In the genomic region with DNA sequence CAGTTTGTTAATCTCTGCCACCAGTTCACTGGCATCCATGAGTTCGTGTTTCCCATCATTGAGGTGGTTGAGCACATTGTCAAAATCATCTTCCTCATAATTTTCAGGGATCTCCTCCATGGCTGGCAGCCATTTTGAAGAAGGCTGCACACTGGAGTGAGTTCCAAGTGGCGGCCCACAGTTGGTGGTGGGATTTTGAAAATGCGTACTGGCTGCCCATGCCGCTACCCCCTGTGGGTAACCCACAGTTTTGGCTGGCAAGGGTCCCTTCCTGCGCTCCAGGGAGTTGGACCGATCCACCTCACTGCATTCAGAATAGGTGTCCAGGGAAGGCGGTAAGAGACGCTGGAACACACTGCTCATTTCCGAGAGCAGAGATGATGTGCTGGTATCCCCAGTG, we compare ENCODE assay signal across 2 cellular contexts.
TF ChIP-seq lines count a peak whose summit lies in the region.

No MANE protein-coding gene starts in this region.

TF ChIP-seq in SK-N-SH, 30 proteins besides CTCF, POLR2A, EP300 and RAD21 (continued from another document):
- TF ChIP-seq, protein P1, sequence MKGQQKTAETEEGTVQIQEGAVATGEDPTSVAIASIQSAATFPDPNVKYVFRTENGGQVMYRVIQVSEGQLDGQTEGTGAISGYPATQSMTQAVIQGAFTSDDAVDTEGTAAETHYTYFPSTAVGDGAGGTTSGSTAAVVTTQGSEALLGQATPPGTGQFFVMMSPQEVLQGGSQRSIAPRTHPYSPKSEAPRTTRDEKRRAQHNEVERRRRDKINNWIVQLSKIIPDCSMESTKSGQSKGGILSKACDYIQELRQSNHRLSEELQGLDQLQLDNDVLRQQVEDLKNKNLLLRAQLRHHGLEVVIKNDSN (IDR thresholded peaks at IDR 0.05; ENCODE audit: borderline replicate concordance, low read depth), result no peak
- TF ChIP-seq, protein P2, sequence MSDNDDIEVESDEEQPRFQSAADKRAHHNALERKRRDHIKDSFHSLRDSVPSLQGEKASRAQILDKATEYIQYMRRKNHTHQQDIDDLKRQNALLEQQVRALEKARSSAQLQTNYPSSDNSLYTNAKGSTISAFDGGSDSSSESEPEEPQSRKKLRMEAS (IDR thresholded peaks at IDR 0.05; ENCODE audit: low read depth), result no peak
- TF ChIP-seq EZH2phosphoT487 (IDR thresholded peaks at IDR 0.05; ENCODE audit: borderline replicate concordance, low read depth) (no peak), ELF1 (IDR thresholded peaks at IDR 0.05) (no peak)

TF ChIP-seq in SK-N-SH treated with all-trans-retinoic acid at 6 μM for 48 hours, 23 proteins besides CTCF, POLR2A, EP300 and RAD21 (continued from another document):
- TF ChIP-seq, protein P3, sequence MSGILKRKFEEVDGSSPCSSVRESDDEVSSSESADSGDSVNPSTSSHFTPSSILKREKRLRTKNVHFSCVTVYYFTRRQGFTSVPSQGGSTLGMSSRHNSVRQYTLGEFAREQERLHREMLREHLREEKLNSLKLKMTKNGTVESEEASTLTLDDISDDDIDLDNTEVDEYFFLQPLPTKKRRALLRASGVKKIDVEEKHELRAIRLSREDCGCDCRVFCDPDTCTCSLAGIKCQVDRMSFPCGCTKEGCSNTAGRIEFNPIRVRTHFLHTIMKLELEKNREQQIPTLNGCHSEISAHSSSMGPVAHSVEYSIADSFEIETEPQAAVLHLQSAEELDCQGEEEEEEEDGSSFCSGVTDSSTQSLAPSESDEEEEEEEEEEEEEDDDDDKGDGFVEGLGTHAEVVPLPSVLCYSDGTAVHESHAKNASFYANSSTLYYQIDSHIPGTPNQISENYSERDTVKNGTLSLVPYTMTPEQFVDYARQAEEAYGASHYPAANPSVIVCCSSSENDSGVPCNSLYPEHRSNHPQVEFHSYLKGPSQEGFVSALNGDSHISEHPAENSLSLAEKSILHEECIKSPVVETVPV (CRISPR knock-in tag; IDR thresholded peaks at IDR 0.05), result no peak
- TF ChIP-seq CSDC2 (CRISPR knock-in tag; IDR thresholded peaks at IDR 0.05) (no peak), ZFP3 (CRISPR knock-in tag; IDR thresholded peaks at IDR 0.05) (no peak), BACH2 (CRISPR knock-in tag; IDR thresholded peaks at IDR 0.05; ENCODE audit: borderline replicate concordance) (no peak), ZC3H10 (CRISPR knock-in tag; IDR thresholded peaks at IDR 0.05) (no peak), ESRRG (CRISPR knock-in tag; IDR thresholded peaks at IDR 0.05) (no peak), RARB (CRISPR knock-in tag; IDR thresholded peaks at IDR 0.05) (no peak), ZNF8 (CRISPR knock-in tag; IDR thresholded peaks at IDR 0.05) (no peak), ZNF565 (CRISPR knock-in tag; conservative IDR thresholded peaks at IDR 0.05; ENCODE audit: low read depth) (no peak), ARNTL (CRISPR knock-in tag; IDR thresholded peaks at IDR 0.05; ENCODE audit: borderline replicate concordance, low read depth) (no peak)
- TF ChIP-seq, protein P4, sequence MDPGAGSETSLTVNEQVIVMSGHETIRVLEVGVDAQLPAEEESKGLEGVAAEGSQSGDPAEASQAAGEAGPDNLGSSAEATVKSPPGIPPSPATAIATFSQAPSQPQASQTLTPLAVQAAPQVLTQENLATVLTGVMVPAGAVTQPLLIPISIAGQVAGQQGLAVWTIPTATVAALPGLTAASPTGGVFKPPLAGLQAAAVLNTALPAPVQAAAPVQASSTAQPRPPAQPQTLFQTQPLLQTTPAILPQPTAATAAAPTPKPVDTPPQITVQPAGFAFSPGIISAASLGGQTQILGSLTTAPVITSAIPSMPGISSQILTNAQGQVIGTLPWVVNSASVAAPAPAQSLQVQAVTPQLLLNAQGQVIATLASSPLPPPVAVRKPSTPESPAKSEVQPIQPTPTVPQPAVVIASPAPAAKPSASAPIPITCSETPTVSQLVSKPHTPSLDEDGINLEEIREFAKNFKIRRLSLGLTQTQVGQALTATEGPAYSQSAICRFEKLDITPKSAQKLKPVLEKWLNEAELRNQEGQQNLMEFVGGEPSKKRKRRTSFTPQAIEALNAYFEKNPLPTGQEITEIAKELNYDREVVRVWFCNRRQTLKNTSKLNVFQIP (CRISPR knock-in tag; IDR thresholded peaks at IDR 0.05; ENCODE audit: borderline replicate concordance, low read depth), result no peak
- TF ChIP-seq, protein P5, sequence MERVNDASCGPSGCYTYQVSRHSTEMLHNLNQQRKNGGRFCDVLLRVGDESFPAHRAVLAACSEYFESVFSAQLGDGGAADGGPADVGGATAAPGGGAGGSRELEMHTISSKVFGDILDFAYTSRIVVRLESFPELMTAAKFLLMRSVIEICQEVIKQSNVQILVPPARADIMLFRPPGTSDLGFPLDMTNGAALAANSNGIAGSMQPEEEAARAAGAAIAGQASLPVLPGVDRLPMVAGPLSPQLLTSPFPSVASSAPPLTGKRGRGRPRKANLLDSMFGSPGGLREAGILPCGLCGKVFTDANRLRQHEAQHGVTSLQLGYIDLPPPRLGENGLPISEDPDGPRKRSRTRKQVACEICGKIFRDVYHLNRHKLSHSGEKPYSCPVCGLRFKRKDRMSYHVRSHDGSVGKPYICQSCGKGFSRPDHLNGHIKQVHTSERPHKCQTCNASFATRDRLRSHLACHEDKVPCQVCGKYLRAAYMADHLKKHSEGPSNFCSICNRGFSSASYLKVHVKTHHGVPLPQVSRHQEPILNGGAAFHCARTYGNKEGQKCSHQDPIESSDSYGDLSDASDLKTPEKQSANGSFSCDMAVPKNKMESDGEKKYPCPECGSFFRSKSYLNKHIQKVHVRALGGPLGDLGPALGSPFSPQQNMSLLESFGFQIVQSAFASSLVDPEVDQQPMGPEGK (CRISPR knock-in tag; IDR thresholded peaks at IDR 0.05; ENCODE audit: borderline replicate concordance), result no peak
